28 cellular contexts compared by ENCODE assay signal in the genomic region with DNA sequence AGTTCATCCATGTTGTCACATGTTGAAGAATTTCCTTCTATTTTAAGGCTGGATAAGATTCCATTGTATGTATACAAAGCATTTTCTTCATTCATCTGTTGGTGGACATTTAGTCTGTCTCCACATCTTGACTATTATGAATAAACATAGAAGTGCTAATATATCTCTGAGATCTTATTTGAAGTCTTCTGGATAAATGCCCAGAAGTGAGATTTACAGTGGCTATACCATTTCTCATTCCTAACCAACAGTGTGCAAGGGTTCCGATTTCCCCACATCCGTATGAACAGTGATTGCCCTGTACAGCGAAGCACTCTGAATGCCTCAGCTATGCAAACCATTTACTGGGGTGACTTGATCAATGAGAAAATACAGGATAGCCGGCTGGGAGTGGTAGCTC.
"Had no signal": no experiment of that assay in that cellular context is flagged by ENCODE, and none has a peak within 500 bp of the region (broad histone marks: within the 10 kb centered on the region; RNA-seq: fewer than 3 reads in every experiment).

No MANE protein-coding gene starts in this region.

- H3K4me3 ChIP-seq: adrenal gland, ascending aorta, breast epithelium, cardiac muscle cell, colonic mucosa, esophagus squamous epithelium had no signal

- DNase-seq: activated CD4-positive, alpha-beta memory T cell treated with anti-CD3 and anti-CD28 coated beads for 36 hours; activated CD4-positive, alpha-beta T cell treated with anti-CD3 and anti-CD28 coated beads for 36 hours; activated CD4-positive, alpha-beta T cell treated with anti-CD3 and anti-CD28 coated beads, Interleukin-2, amount 10 ng/mL, durations not matched to agents 24 days and 14 days; activated CD4-positive, CD25-positive, alpha-beta regulatory T cell; activated CD4-positive, CD25-positive, alpha-beta regulatory T cell treated with anti-CD3 and anti-CD28 coated beads, Interleukin-2, amount 50 U/mL, for 72 hours; activated CD8-positive, alpha-beta memory T cell treated with anti-CD3 and anti-CD28 coated beads, Interleukin-2, amount 10 ng/mL, durations not matched to agents 7 days and 5 days; activated CD8-positive, alpha-beta memory T cell treated with anti-CD3 and anti-CD28 coated beads, Interleukin-2, amount 50 U/mL, for 4 hours; activated CD8-positive, alpha-beta T cell treated with anti-CD3 and anti-CD28 coated beads, Interleukin-2, amount 10 ng/mL, durations not matched to agents 7 days and 5 days; activated effector memory CD4-positive, alpha-beta T cell treated with anti-CD3 and anti-CD28 coated beads, Interleukin-2, amount 50 U/mL, for 16 hours; activated naive CD4-positive, alpha-beta T cell treated with anti-CD3 and anti-CD28 coated beads for 36 hours; activated naive CD8-positive, alpha-beta T cell treated with anti-CD3 and anti-CD28 coated beads for 36 hours; activated naive CD8-positive, alpha-beta T cell treated with anti-CD3 and anti-CD28 coated beads, Interleukin-2, amount 50 U/mL, for 24 hours; activated T-cell treated with anti-CD3 and anti-CD28 coated beads, Interleukin-2, amount 50 U/mL, for 1 hour; activated T-cell treated with anti-CD3 and anti-CD28 coated beads, Interleukin-2, amount 50 U/mL, for 48 hours; adrenal gland; central memory CD4-positive, alpha-beta T cell; cerebellar nuclear complex; colonic mucosa; effector CD8-positive, alpha-beta T cell; esophagus squamous epithelium; foreskin melanocyte; head of caudate nucleus; T-helper 1 cell; T-helper 17 cell; T1000 had no signal

- ATAC-seq: activated CD4-positive, alpha-beta T cell treated with anti-CD3 and anti-CD28 coated beads for 36 hours; activated CD8-positive, alpha-beta memory T cell treated with anti-CD3 and anti-CD28 coated beads, Interleukin-2, amount 10 ng/mL, durations not matched to agents 7 days and 5 days; activated CD8-positive, alpha-beta T cell treated with anti-CD3 and anti-CD28 coated beads, Interleukin-2, amount 10 ng/mL, durations not matched to agents 7 days and 5 days; activated naive CD8-positive, alpha-beta T cell treated with anti-CD3 and anti-CD28 coated beads, Interleukin-2, amount 50 U/mL, for 24 hours; T-helper 17 cell had no signal
